Comparison of ENCODE assay signal across 24 cellular contexts in the genomic region with DNA sequence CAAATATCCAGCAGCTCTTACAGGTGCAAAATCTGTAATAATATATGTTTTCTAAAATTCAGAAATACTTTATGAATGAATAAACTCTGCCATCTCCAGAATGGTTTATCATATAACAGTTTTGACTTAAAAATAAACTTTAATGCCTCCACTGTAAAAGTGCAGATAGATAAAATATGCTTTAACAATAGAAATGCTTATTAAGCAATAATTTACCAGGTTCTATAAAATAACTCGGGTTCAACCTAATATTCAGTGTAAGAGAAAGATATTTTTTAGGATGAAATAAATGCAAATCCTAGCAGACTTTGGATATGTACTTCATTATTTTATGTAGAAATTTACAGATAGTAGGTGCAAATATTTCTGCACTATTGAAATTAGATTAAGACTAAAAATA.
A peak's percentile ranks its signal among the peaks of the same experiment; 100 is the strongest.
DNase-seq lines count a peak whose midpoint lies in the region; ATAC-seq, FAIRE-seq and TF ChIP-seq lines count a peak whose summit lies in the region.
"Had no signal": no experiment of that assay in that cellular context is flagged by ENCODE, and none has a peak within 500 bp of the region (broad histone marks: within the 10 kb centered on the region; RNA-seq: fewer than 3 reads in every experiment).

No MANE protein-coding gene starts in this region.

- no peak overlapping the region for H2AFZ ChIP-seq in K562 (ENCODE audit: low read depth, low read length)

- CTCF ChIA-PET in A549 (lab: Yijun Ruan, JAX) (interaction anchor here (0.8 kb wide), 1 partner anchor 207 kb away, joined by 3 read pairs; no protein-coding TSS in a partner anchor), K562 (lab: Yijun Ruan, JAX; ENCODE audit: low intra/inter-chr PET ratio) (no interaction called here)

- no peak for ATAC-seq in A549
- ATAC-seq in K562: no peak
- ATAC-seq: GM12878 had no signal

- H3K4me3 ChIP-seq in left ventricle myocardium inferior (no peak overlapping the region), A549 (no peak overlapping the region), K562 (no peak overlapping the region)
- H3K4me3 ChIP-seq: BLaER1, GM12878 had no signal

- H3K9me1 ChIP-seq in K562 (ENCODE audit: control insufficient read depth, insufficient read depth, low read length): no peaks in the 10 kb centered on the region

- H3K4me1 ChIP-seq in left ventricle myocardium inferior (peaks cover 65% of the 10 kb centered on the region), A549 (no peaks in the 10 kb centered on the region), K562 (replicated peaks in 1 of 2; ENCODE audit: control insufficient read depth in 2 of 2, insufficient read depth in 2 of 2, low read length in 2 of 2) (no peaks in the 10 kb centered on the region)
- H3K4me1 ChIP-seq: BLaER1 had no signal

- TF ChIP-seq CTCF in left ventricle myocardium inferior (IDR thresholded peaks at IDR 0.05; ENCODE audit: borderline replicate concordance) (no peak), A549 (IDR thresholded peaks at IDR 0.05) (no peak), K562 (IDR thresholded peaks at IDR 0.05 in 2 of 3, conservative IDR thresholded peaks at IDR 0.05 in 1 of 3; ENCODE audit: insufficient read depth in 2 of 3, low read depth in 1 of 3, low read length in 3 of 3) (no peak)

- H3K4me2 ChIP-seq in A549 (no peak overlapping the region), K562 (ENCODE audit: insufficient read depth, low read length) (no peak overlapping the region)
- H3K4me2 ChIP-seq: BLaER1 had no signal

- TF ChIP-seq EP300 in A549 (IDR thresholded peaks at IDR 0.05) (no peak), K562 (IDR thresholded peaks at IDR 0.05; ENCODE audit: low read length) (no peak)

- no peak for FAIRE-seq in A549 (lab: Jason Lieb, UNC)
- FAIRE-seq in K562 (lab: Jason Lieb, UNC): no peak
- FAIRE-seq: GM12878, GM12892, GM18507 had no signal

- DNase-seq in left ventricle myocardium inferior: no peak
- no peak for DNase-seq in cardiac septum (ENCODE audit: low spot score)
- no peak for DNase-seq in A549 (ENCODE audit: low read depth in 1 of 2, low spot score in 1 of 2)
- no peak for DNase-seq in K562 (ENCODE audit: extremely low read depth in 1 of 4, low spot score in 3 of 4)
- no peak for DNase-seq in erythroblast (lab: John Stamatoyannopoulos, UW)
- DNase-seq: ACHN; C1 segment of cervical spinal cord; CD4-positive, alpha-beta memory T cell; CD4-positive, CD25-positive, alpha-beta regulatory T cell; CD8-positive, alpha-beta memory T cell; COR-L47; DMS 273 treated with DMSO at 0.1 percent for 48 hours; DMS153; DMS53; DMS79; DND-41; EL; GDM1 had no signal

- BruUV-seq in K562 (replicated peaks; lab: Mats Ljungman, UMichigan): no TSS peak

- H3K9me3 ChIP-seq in left ventricle myocardium inferior (replicated peaks) (no peaks in the 10 kb centered on the region), A549 (no peaks in the 10 kb centered on the region), K562 (replicated peaks; ENCODE audit: control insufficient read depth, insufficient read depth, low read depth, low read length) (no peaks in the 10 kb centered on the region)
- H3K9me3 ChIP-seq: BE2C, BLaER1 had no signal

- intact Hi-C loops in left ventricle myocardium inferior (cut with micrococcal nuclease): no loop called here
- intact Hi-C loops in cardiac septum (cut with DNase I): no loop called here
- intact Hi-C loops in K562 (cut with micrococcal nuclease): no loop called here

- TF ChIP-seq POLR2A in A549 (IDR thresholded peaks at IDR 0.05; ENCODE audit: low read length): no peak
- no peak for TF ChIP-seq POLR2A in K562 (conservative IDR thresholded peaks at IDR 0.05)
- TF ChIP-seq POLR2A in erythroblast (IDR thresholded peaks at IDR 0.05; ENCODE audit: low read length): no peak

- H3K79me2 ChIP-seq in K562 (ENCODE audit: control insufficient read depth, insufficient read depth, low read length): no peaks in the 10 kb centered on the region

- no peaks in the 10 kb centered on the region for H3K36me3 ChIP-seq in left ventricle myocardium inferior
- H3K36me3 ChIP-seq in K562 (ENCODE audit: control insufficient read depth, insufficient read depth, low read length): no peaks in the 10 kb centered on the region
- H3K36me3 ChIP-seq: BE2C, BLaER1 had no signal

- WGBS in A549 (ENCODE audit: missing lambda C conversion rate): 6% methylated on average over 1 of the region's 1 CpG
- WGBS in K562 (ENCODE audit: insufficient coverage, low coverage, missing lambda C conversion rate): 0% methylated on average over 1 of the region's 1 CpG

- no peak overlapping the region for H3K9ac ChIP-seq in K562 (ENCODE audit: insufficient read depth in 1 of 2, low read depth in 2 of 2, low read length in 2 of 2)
- H3K9ac ChIP-seq: BLaER1 had no signal

- in situ Hi-C loops in K562 (cut with MboI): no loop called here

- H4K20me1 ChIP-seq in K562 (replicated peaks; ENCODE audit: control insufficient read depth, insufficient read depth, low read length): no peaks in the 10 kb centered on the region
- H4K20me1 ChIP-seq: BLaER1 had no signal

- peak overlapping the region; percentile 75 for H3K27ac ChIP-seq in left ventricle myocardium inferior (replicated peaks)
- no peak overlapping the region for H3K27ac ChIP-seq in A549
- H3K27ac ChIP-seq in K562 (ENCODE audit: extremely low read depth, low read depth, low read length): no peak overlapping the region
- H3K27ac ChIP-seq: 22Rv1, BLaER1 had no signal

- H3K27me3 ChIP-seq in left ventricle myocardium inferior (ENCODE audit: low read depth) (no peaks in the 10 kb centered on the region), K562 (ENCODE audit: control insufficient read depth in 2 of 2, insufficient read depth in 2 of 2, low read length in 2 of 2) (no peaks in the 10 kb centered on the region)
- H3K27me3 ChIP-seq: BE2C, BLaER1 had no signal

- TF ChIP-seq RAD21 in A549 (conservative IDR thresholded peaks at IDR 0.05 in 1 of 2, IDR thresholded peaks at IDR 0.05 in 1 of 2): no peak
- no peak for TF ChIP-seq RAD21 in K562 (CRISPR knock-in tag; conservative IDR thresholded peaks at IDR 0.05 in 1 of 2, IDR thresholded peaks at IDR 0.05 in 1 of 2)

- POLR2A ChIA-PET in A549 (lab: Yijun Ruan, JAX): no interaction called here
- POLR2A ChIA-PET in K562 (lab: Yijun Ruan, JAX): no interaction called here

TF ChIP-seq in A549, 52 proteins besides CTCF, POLR2A, EP300 and RAD21:
- TF ChIP-seq CHD2 (IDR thresholded peaks at IDR 0.05; ENCODE audit: low read length, partially characterized antibody) (no peak), MAFK (IDR thresholded peaks at IDR 0.05; ENCODE audit: partially characterized antibody) (peak; percentile 60), SMC3 (IDR thresholded peaks at IDR 0.05) (no peak), KDM1A (IDR thresholded peaks at IDR 0.05; ENCODE audit: low read depth) (no peak)
TF ChIP-seq in A549: peak in this region for 1.

TF ChIP-seq in K562, 482 proteins besides CTCF, POLR2A, EP300 and RAD21 (continues in another document):
- no peak for TF ChIP-seq GTF2A2 (tag; IDR thresholded peaks at IDR 0.05)
- TF ChIP-seq ZNF316 (IDR thresholded peaks at IDR 0.05): peak; percentile 69
- TF ChIP-seq CCAR2 (IDR thresholded peaks at IDR 0.05; ENCODE audit: low read depth, low read length): no peak
- no peak for TF ChIP-seq CHCHD3 (CRISPR knock-in tag; IDR thresholded peaks at IDR 0.05)
- TF ChIP-seq MAFK (IDR thresholded peaks at IDR 0.05; ENCODE audit: low read length): peak; percentile 24; the same call in 1 of the 2 replicates
- no peak for TF ChIP-seq HMG20B (CRISPR knock-in tag; IDR thresholded peaks at IDR 0.05)
- TF ChIP-seq RHOXF2B (CRISPR knock-in tag; conservative IDR thresholded peaks at IDR 0.05): no peak
- no peak for TF ChIP-seq SMARCE1 (IDR thresholded peaks at IDR 0.05)
- TF ChIP-seq SNIP1 (IDR thresholded peaks at IDR 0.05; ENCODE audit: low read depth): no peak
- no peak for TF ChIP-seq POU5F1 (IDR thresholded peaks at IDR 0.05; ENCODE audit: borderline replicate concordance, low read depth, low read length, partially characterized antibody)
- no peak for TF ChIP-seq ZNF311 (CRISPR knock-in tag; IDR thresholded peaks at IDR 0.05)
- no peak for TF ChIP-seq CEBPB (tag; IDR thresholded peaks at IDR 0.05)
- TF ChIP-seq GATAD2B (IDR thresholded peaks at IDR 0.05; ENCODE audit: borderline replicate concordance): no peak
- no peak for TF ChIP-seq ZNF518B (CRISPR knock-in tag; IDR thresholded peaks at IDR 0.05)
- no peak for TF ChIP-seq KHSRP (IDR thresholded peaks at IDR 0.05)
- TF ChIP-seq FOXA3 (CRISPR knock-in tag; conservative IDR thresholded peaks at IDR 0.05 in 1 of 2, IDR thresholded peaks at IDR 0.05 in 1 of 2): no peak
- no peak for TF ChIP-seq ZC3H11A (IDR thresholded peaks at IDR 0.05; ENCODE audit: low read depth, low read length)
